In the genomic region with DNA sequence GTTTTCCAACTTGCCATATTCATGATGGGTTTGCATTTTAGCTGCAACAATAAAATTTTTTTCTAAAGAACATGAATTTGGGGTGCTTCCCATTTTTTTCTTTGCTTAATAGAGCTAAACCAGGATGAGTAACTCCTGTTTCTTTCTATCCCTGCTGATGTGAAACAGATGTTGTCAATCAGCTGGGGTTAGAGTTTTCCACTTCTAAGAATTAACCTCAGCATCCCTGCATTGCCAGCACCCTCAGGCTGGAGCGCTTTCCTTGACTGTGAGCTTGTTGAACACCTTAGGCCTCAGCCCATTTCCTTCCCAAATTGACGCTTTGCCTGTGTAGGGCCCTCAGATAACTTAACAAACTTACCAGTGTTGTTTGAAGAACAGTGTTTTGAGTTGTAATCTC, we compare ENCODE assay signal across 18 cellular contexts.
"Had no signal": no experiment of that assay in that cellular context is flagged by ENCODE, and none has a peak within 500 bp of the region (broad histone marks: within the 10 kb centered on the region; RNA-seq: fewer than 3 reads in every experiment).

No MANE protein-coding gene starts in this region.

- H3K27ac ChIP-seq: body of pancreas, colonic mucosa, gastroesophageal sphincter, ovary had no signal

- FAIRE-seq: endothelial cell of umbilical vein, islet of Langerhans, TTC549 had no signal

- H3K4me3 ChIP-seq: body of pancreas, colonic mucosa, esophagus squamous epithelium, gastroesophageal sphincter, ovary, tibial nerve had no signal

- H3K4me1 ChIP-seq: body of pancreas, colonic mucosa had no signal

- ATAC-seq: body of pancreas; gastroesophageal sphincter; stimulated activated naive B cell treated with anti-CD40 and anti-IgM and Interleukin-4, amounts not matched to agents 10 μg/mL and 1 μg/mL and 100 μg/mL, for 72 hours; T-helper 17 cell; WTC11 had no signal

- DNase-seq: activated CD4-positive, alpha-beta T cell treated with anti-CD3 and anti-CD28 coated beads, Interleukin-2, amount 10 ng/mL, durations not matched to agents 24 days and 14 days; activated T-cell treated with anti-CD3 and anti-CD28 coated beads for 4 hours; amygdala; body of pancreas; central memory CD4-positive, alpha-beta T cell; colonic mucosa; esophagus squamous epithelium; retina; stimulated activated naive B cell treated with anti-CD40 and anti-IgM and Interleukin-4, amounts not matched to agents 10 μg/mL and 1 μg/mL and 100 μg/mL, for 72 hours; substantia nigra; T-helper 17 cell had no signal

- H3K27me3 ChIP-seq: body of pancreas, colonic mucosa, esophagus squamous epithelium, gastroesophageal sphincter, ovary, tibial nerve had no signal

- H3K36me3 ChIP-seq: ovary had no signal

- H3K9me3 ChIP-seq: body of pancreas, colonic mucosa, esophagus squamous epithelium, gastroesophageal sphincter, ovary, tibial nerve had no signal
